Comparison of ENCODE assay signal across 12 cellular contexts in the genomic region with DNA sequence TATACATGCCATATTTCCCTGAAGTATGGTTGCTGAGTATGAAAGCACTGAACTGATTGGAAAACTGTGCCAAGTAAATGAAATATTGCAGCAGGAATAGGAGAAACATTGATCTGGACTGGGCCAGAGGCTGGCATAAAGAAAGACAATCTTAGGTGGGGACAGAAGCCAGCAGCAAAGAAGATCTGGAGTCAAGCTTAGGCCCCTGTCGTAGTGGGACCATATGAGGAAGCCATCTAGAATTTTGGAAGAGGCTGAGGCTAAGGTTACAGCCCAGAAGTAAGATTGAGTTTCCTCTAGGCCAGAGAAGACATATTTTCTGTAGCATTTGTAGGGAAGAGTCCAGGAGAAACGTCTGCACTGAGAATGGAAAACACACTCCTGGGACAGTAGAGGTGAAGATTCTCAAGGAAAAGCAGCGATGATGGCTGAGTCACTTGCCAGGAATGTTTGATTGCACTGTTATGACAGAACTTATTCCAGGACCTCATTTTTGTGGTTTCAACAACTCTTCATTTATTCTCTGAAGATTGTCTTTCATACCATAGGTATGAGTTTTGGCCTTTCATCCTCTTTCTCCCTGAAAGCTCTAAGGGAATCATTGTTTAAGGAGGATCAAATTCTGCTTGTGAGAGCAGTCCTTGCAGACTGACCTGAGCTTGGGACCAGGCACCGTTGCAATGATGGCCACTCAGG.
A peak's percentile ranks its signal among the peaks of the same experiment; 100 is the strongest.
DNase-seq lines count a peak whose midpoint lies in the region; TF ChIP-seq lines count a peak whose summit lies in the region.
"Had no signal": no experiment of that assay in that cellular context is flagged by ENCODE, and none has a peak within 500 bp of the region (broad histone marks: within the 10 kb centered on the region; RNA-seq: fewer than 3 reads in every experiment).

No MANE protein-coding gene starts in this region.

- peak; percentile 66 for DNase-seq in HFF-Myc (ENCODE audit: extremely low read depth, low read depth)
- peak; percentile 65 for DNase-seq in T1000 (lab: John Stamatoyannopoulos, UW)
- DNase-seq in fibroblast of villous mesenchyme (ENCODE audit: low read depth) = peak; percentile 76
- peak; percentile 51 for DNase-seq in smooth muscle cell of the brain vasculature (ENCODE audit: low read depth, low spot score)
- no peak for DNase-seq in NCI-H1694 (lab: John Stamatoyannopoulos, UW)
- no peak for DNase-seq in activated naive CD4-positive, alpha-beta T cell treated with anti-CD3 and anti-CD28 coated beads for 36 hours
- DNase-seq in ecto neural progenitor cell (ENCODE audit: low spot score) = no peak
- no peak for DNase-seq in stimulated activated CD4-positive, alpha-beta T cell treated with anti-CD3 and anti-CD28 coated beads, Interleukin-4, amount 100 ng/mL, for 1 hour
- DNase-seq: effector CD8-positive, alpha-beta T cell; mucosa of descending colon; RPMI8226; sigmoid colon had no signal

- no peaks in the 10 kb centered on the region for H3K9me3 Mint-ChIP-seq in activated naive CD4-positive, alpha-beta T cell treated with anti-CD3 and anti-CD28 coated beads for 36 hours

- peaks cover 9% of the 10 kb centered on the region for H3K4me1 Mint-ChIP-seq in activated naive CD4-positive, alpha-beta T cell treated with anti-CD3 and anti-CD28 coated beads for 36 hours (ENCODE audit: low read depth)

- intact Hi-C loops in activated naive CD4-positive, alpha-beta T cell treated with anti-CD3 and anti-CD28 coated beads for 36 hours (cut with micrococcal nuclease) = no loop called here

- H3K4me3 ChIP-seq in HFF-Myc (replicated peaks; ENCODE audit: low read depth, low read length) (no peak overlapping the region), fibroblast of villous mesenchyme (ENCODE audit: low read depth, low read length) (no peak overlapping the region)
- H3K4me3 ChIP-seq: mucosa of descending colon, sigmoid colon had no signal

- TF ChIP-seq CTCF in HFF-Myc (IDR thresholded peaks at IDR 0.05; ENCODE audit: low read depth, low read length, missing control alignments) (no peak), fibroblast of villous mesenchyme (IDR thresholded peaks at IDR 0.05; ENCODE audit: insufficient read depth, low read depth, low read length) (no peak)

- H3K4me3 Mint-ChIP-seq in activated naive CD4-positive, alpha-beta T cell treated with anti-CD3 and anti-CD28 coated beads for 36 hours = no peak overlapping the region

- no peaks in the 10 kb centered on the region for H3K27me3 Mint-ChIP-seq in activated naive CD4-positive, alpha-beta T cell treated with anti-CD3 and anti-CD28 coated beads for 36 hours (ENCODE audit: low read depth)

- H3K27ac Mint-ChIP-seq in activated naive CD4-positive, alpha-beta T cell treated with anti-CD3 and anti-CD28 coated beads for 36 hours = no peak overlapping the region

- peaks cover 4% of the 10 kb centered on the region for H3K36me3 Mint-ChIP-seq in activated naive CD4-positive, alpha-beta T cell treated with anti-CD3 and anti-CD28 coated beads for 36 hours (ENCODE audit: low read depth)

- CTCF ChIA-PET in activated naive CD4-positive, alpha-beta T cell treated with anti-CD3 and anti-CD28 coated beads for 36 hours (lab: Charles Lee) = interaction anchor here (1.2 kb wide), 1 partner anchor 190 kb away, joined by 4 read pairs; no protein-coding TSS in a partner anchor

Comparison
In these comparisons a context has a peak if more than half of its experiments do, and no peak if none do; other contexts are left out.
1. DNase-seq: peak in HFF-Myc (single experiment), T1000 (single experiment), fibroblast of villous mesenchyme (single experiment) and smooth muscle cell of the brain vasculature (single experiment); none in NCI-H1694 (single experiment), activated naive CD4-positive, alpha-beta T cell treated with anti-CD3 and anti-CD28 coated beads for 36 hours (single experiment), ecto neural progenitor cell (single experiment) and stimulated activated CD4-positive, alpha-beta T cell treated with anti-CD3 and anti-CD28 coated beads, Interleukin-4, amount 100 ng/mL, for 1 hour (single experiment).